Comparison of ENCODE assay signal across 10 cellular contexts in the genomic region with DNA sequence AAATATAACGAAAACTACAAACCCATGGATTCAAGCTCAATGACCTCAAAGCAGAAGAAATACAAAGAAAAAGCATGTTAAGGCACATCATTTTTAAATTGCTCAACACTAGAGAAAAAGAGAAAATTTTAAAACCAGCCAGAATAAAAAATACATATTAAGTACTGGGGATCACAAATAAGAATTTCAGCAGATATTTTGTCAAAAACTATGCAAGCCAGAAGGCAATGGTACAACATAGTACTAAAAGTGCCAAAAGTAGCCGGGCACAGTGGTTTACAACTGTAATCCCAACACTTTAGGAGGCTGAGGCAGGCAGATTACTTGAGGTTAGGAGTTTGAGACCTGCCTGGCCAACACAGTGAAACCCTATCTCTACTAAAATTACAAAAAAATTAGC. TPM values are rescaled to one million over a fixed set of nuclear protein-coding genes. Genes with fewer than 3 reads are reported as not detected.
DNase-seq lines count a peak whose midpoint lies in the region; ATAC-seq lines count a peak whose summit lies in the region.
"Had no signal": no experiment of that assay in that cellular context is flagged by ENCODE, and none has a peak within 500 bp of the region (broad histone marks: within the 10 kb centered on the region; RNA-seq: fewer than 3 reads in every experiment).

No MANE protein-coding gene starts in this region.

- H3K4me1 Mint-ChIP-seq in activated CD4-positive, alpha-beta T cell treated with anti-CD3 and anti-CD28 coated beads, Interleukin-2, amount 10 ng/mL, durations not matched to agents 24 days and 14 days = peaks cover 12% of the 10 kb centered on the region
- H3K4me1 Mint-ChIP-seq in T-cell = peaks cover 23 to 25% (median 24%) of the 10 kb centered on the region in 3 donors

- H3K4me3 Mint-ChIP-seq in activated CD4-positive, alpha-beta T cell treated with anti-CD3 and anti-CD28 coated beads, Interleukin-2, amount 10 ng/mL, durations not matched to agents 24 days and 14 days = no peak overlapping the region
- H3K4me3 Mint-ChIP-seq in T-cell = no peak overlapping the region
- H3K4me3 Mint-ChIP-seq: activated naive CD8-positive, alpha-beta T cell treated with anti-CD3 and anti-CD28 coated beads, Interleukin-2, amount 10 ng/mL, durations not matched to agents 7 days and 5 days had no signal

- no peak overlapping the region for H3K27ac Mint-ChIP-seq in activated CD4-positive, alpha-beta T cell treated with anti-CD3 and anti-CD28 coated beads, Interleukin-2, amount 10 ng/mL, durations not matched to agents 24 days and 14 days
- no peak overlapping the region for H3K27ac Mint-ChIP-seq in T-cell
- H3K27ac Mint-ChIP-seq: activated naive CD8-positive, alpha-beta T cell treated with anti-CD3 and anti-CD28 coated beads, Interleukin-2, amount 10 ng/mL, durations not matched to agents 7 days and 5 days had no signal

- POLR2A ChIA-PET in T-cell (lab: Charles Lee) = no interaction called here

- H3K27me3 Mint-ChIP-seq in activated CD4-positive, alpha-beta T cell treated with anti-CD3 and anti-CD28 coated beads, Interleukin-2, amount 10 ng/mL, durations not matched to agents 24 days and 14 days = no peaks in the 10 kb centered on the region
- no peaks in the 10 kb centered on the region for H3K27me3 Mint-ChIP-seq in T-cell
- H3K27me3 Mint-ChIP-seq: activated naive CD8-positive, alpha-beta T cell treated with anti-CD3 and anti-CD28 coated beads, Interleukin-2, amount 10 ng/mL, durations not matched to agents 7 days and 5 days had no signal

- peaks cover 3% of the 10 kb centered on the region for H3K9me3 Mint-ChIP-seq in activated CD4-positive, alpha-beta T cell treated with anti-CD3 and anti-CD28 coated beads, Interleukin-2, amount 10 ng/mL, durations not matched to agents 24 days and 14 days
- peaks cover 3 to 7% (median 7%) of the 10 kb centered on the region in 3 donors for H3K9me3 Mint-ChIP-seq in T-cell

- DNase-seq in COR-L47 (lab: John Stamatoyannopoulos, UW) (peak; percentile 32), H4 (ENCODE audit: low spot score) (peak; percentile 22), NOMO-1 (lab: John Stamatoyannopoulos, UW; ENCODE audit: unreplicated experiment in 2 of 2) (peak; percentile 21 to 43), fibroblast of gingiva (ENCODE audit: low read depth) (peak; percentile 26), T-cell (no peak)
- no peak for DNase-seq in activated CD4-positive, alpha-beta T cell treated with anti-CD3 and anti-CD28 coated beads, Interleukin-2, amount 10 ng/mL, durations not matched to agents 24 days and 14 days
- DNase-seq: activated CD4-positive, alpha-beta T cell treated with anti-CD3 and anti-CD28 coated beads, Interleukin-2, amount 50 U/mL, for 4 hours; activated naive CD8-positive, alpha-beta T cell treated with anti-CD3 and anti-CD28 coated beads, Interleukin-2, amount 10 ng/mL, durations not matched to agents 7 days and 5 days; left ventricle myocardium inferior had no signal

- H3K36me3 Mint-ChIP-seq in activated CD4-positive, alpha-beta T cell treated with anti-CD3 and anti-CD28 coated beads, Interleukin-2, amount 10 ng/mL, durations not matched to agents 24 days and 14 days (ENCODE audit: low read depth) = peaks cover 43% of the 10 kb centered on the region
- H3K36me3 Mint-ChIP-seq in T-cell = peaks cover 26% of the 10 kb centered on the region

- CTCF ChIA-PET in T-cell (lab: Charles Lee) = interaction anchor here (0.6 to 2.8 kb wide), 7 partner anchors 8 to 1107 kb away, joined by 3 to 11 read pairs (median 3); no protein-coding TSS in a partner anchor

- intact Hi-C loops in activated CD4-positive, alpha-beta T cell treated with anti-CD3 and anti-CD28 coated beads, Interleukin-2, amount 10 ng/mL, durations not matched to agents 24 days and 14 days (cut with micrococcal nuclease) = no loop called here

- ATAC-seq in GM21381 (IDR thresholded peaks at IDR 0.05; ENCODE audit: unreplicated experiment) = no peak
- no peak for ATAC-seq in T-cell (replicated peaks in 1 of 4)

RNA-seq across cellular contexts. Expression of a gene that starts 10.2 kb away (rescaled TPM):
- 18.1 and 23.8 TPM in 2 replicates for total RNA-seq in H4 (2014; rRNA removed; shearing (Covaris generic))
- total RNA-seq in activated CD4-positive, alpha-beta T cell treated with anti-CD3 and anti-CD28 coated beads, Interleukin-2, amount 10 ng/mL, durations not matched to agents 24 days and 14 days = 12.2 and 13.3 TPM in 2 replicates
- 10 to 100 TPM; 11.4 to 15.1 (median 13.5) TPM for total RNA-seq in T-cell

Comparison
In these comparisons a context has a peak if more than half of its experiments do, and no peak if none do; other contexts are left out.
1. DNase-seq: peak in COR-L47 (single experiment), H4 (single experiment), NOMO-1 (2 of 2) and fibroblast of gingiva (single experiment); none in activated CD4-positive, alpha-beta T cell treated with anti-CD3 and anti-CD28 coated beads, Interleukin-2, amount 10 ng/mL, durations not matched to agents 24 days and 14 days (single experiment) and T-cell (0 of 34).